In the genomic region with DNA sequence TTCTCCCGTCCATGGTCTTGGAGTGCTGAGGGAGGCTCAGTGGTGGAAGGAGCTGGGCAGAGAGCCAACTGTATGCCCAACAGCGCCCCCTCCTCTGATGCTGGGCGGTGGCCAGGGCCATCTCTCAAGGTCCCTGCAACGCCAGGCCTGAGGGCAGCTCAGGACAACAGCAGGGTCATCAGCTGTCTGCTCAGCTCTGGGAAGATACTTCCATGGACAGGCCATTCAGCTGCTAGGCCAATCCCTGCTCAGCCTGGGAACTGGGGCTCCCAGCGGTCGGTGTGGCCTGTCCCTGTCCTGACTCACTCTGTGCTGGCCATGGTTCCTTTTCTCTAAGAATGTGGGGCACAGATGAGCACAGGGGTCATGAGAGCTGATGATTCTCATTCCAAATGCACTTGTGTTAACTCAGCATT, we compare ENCODE assay signal across 16 cellular contexts.
DNase-seq lines count a peak whose midpoint lies in the region; ATAC-seq and TF ChIP-seq lines count a peak whose summit lies in the region.
"Had no signal": no experiment of that assay in that cellular context is flagged by ENCODE, and none has a peak within 500 bp of the region (broad histone marks: within the 10 kb centered on the region; RNA-seq: fewer than 3 reads in every experiment).

No MANE protein-coding gene starts in this region.

- H2AFZ ChIP-seq in H9 (ENCODE audit: low read length): no peak overlapping the region

- H3K9ac ChIP-seq in H9 (ENCODE audit: extremely low read depth, insufficient read length, low read length): no peak overlapping the region

- no peak for DNase-seq in H9
- peak; percentile 31 for DNase-seq in WERI-Rb-1
- no peak for DNase-seq in left cardiac atrium
- peak; percentile 77 for DNase-seq in retina
- no peak for DNase-seq in activated CD4-positive, alpha-beta T cell treated with anti-CD3 and anti-CD28 coated beads for 48 hours
- DNase-seq in NK-92 (lab: John Stamatoyannopoulos, UW; ENCODE audit: unreplicated experiment): no peak
- DNase-seq: activated B cell treated with CpG ODN at 0.5 μM for 24 hours; activated naive CD8-positive, alpha-beta T cell treated with anti-CD3 and anti-CD28 coated beads, Interleukin-2, amount 10 ng/mL, durations not matched to agents 7 days and 5 days; activated T-cell treated with anti-CD3 and anti-CD28 coated beads for 4 hours; GDM1; kidney glomerular epithelial cell; NCI-H1048; NCI-H2227 treated with DMSO at 0.1 percent for 48 hours; OCI-M1; transverse colon had no signal

- no peak overlapping the region for H2BK15ac ChIP-seq in H9 (ENCODE audit: low read depth, low read length)

- H3K27ac Mint-ChIP-seq in H9: no peak overlapping the region
- no peak overlapping the region for H3K27ac Mint-ChIP-seq in stimulated activated memory B cell treated with anti-CD40 and anti-IgM and Interleukin-4, amounts not matched to agents 10 μg/mL and 1 μg/mL and 100 μg/mL, for 72 hours
- H3K27ac Mint-ChIP-seq: activated B cell treated with CpG ODN at 0.5 μM for 24 hours; activated naive CD8-positive, alpha-beta T cell treated with anti-CD3 and anti-CD28 coated beads, Interleukin-2, amount 10 ng/mL, durations not matched to agents 7 days and 5 days had no signal

- no peak overlapping the region for H3K4ac ChIP-seq in H9 (ENCODE audit: low read depth, low read length)

- H4K5ac ChIP-seq in H9 (ENCODE audit: insufficient read length, low read depth, low read length): no peak overlapping the region

- no peak overlapping the region for H2BK120ac ChIP-seq in H9 (ENCODE audit: low read depth, low read length, poor library complexity, severe bottlenecking)

- H3K79me2 ChIP-seq in H9 (ENCODE audit: insufficient read depth, low read length): no peaks in the 10 kb centered on the region

- no peaks in the 10 kb centered on the region for H3K23me2 ChIP-seq in H9 (ENCODE audit: insufficient read length, low read depth, low read length, poor library complexity, severe bottlenecking)

- TF ChIP-seq CTCF in H9 (conservative IDR thresholded peaks at IDR 0.05) (peak; percentile 41; the same call in 2 of the 3 replicates), WERI-Rb-1 (IDR thresholded peaks at IDR 0.05; ENCODE audit: low read depth, low read length) (peak; percentile 56)

- no peaks in the 10 kb centered on the region for H3K9me3 ChIP-seq in H9 (ENCODE audit: control insufficient read depth, low read depth, low read length)
- no peaks in the 10 kb centered on the region for H3K9me3 ChIP-seq in WERI-Rb-1 (ENCODE audit: severe bottlenecking)
- H3K9me3 ChIP-seq: transverse colon had no signal

- H3K14ac ChIP-seq in H9 (ENCODE audit: insufficient read depth, low read length): no peak overlapping the region

- H3K27ac ChIP-seq in H9 (ENCODE audit: insufficient read length, low read depth, low read length) (no peak overlapping the region), WERI-Rb-1 (no peak overlapping the region)
- H3K27ac ChIP-seq: transverse colon had no signal

- no peak overlapping the region for H2BK20ac ChIP-seq in H9 (ENCODE audit: low read depth, low read length, poor library complexity, severe bottlenecking)

- no peak overlapping the region for H3K23ac ChIP-seq in H9 (ENCODE audit: insufficient read length, low read depth, low read length)

- peaks cover 6 to 8% of the 10 kb centered on the region in 2 experiments for H3K4me1 Mint-ChIP-seq in H9
- H3K4me1 Mint-ChIP-seq in stimulated activated memory B cell treated with anti-CD40 and anti-IgM and Interleukin-4, amounts not matched to agents 10 μg/mL and 1 μg/mL and 100 μg/mL, for 72 hours: peaks cover 5% of the 10 kb centered on the region
- H3K4me1 Mint-ChIP-seq: activated B cell treated with CpG ODN at 0.5 μM for 24 hours had no signal

- peaks cover 4 to 17% (median 4%) of the 10 kb centered on the region in 3 experiments for H3K36me3 Mint-ChIP-seq in H9 (ENCODE audit: insufficient read depth in 1 of 3, low read depth in 3 of 3)
- no peaks in the 10 kb centered on the region for H3K36me3 Mint-ChIP-seq in stimulated activated memory B cell treated with anti-CD40 and anti-IgM and Interleukin-4, amounts not matched to agents 10 μg/mL and 1 μg/mL and 100 μg/mL, for 72 hours
- H3K36me3 Mint-ChIP-seq: activated naive CD8-positive, alpha-beta T cell treated with anti-CD3 and anti-CD28 coated beads, Interleukin-2, amount 10 ng/mL, durations not matched to agents 7 days and 5 days had no signal

- no peak overlapping the region for H3T11ph ChIP-seq in H9 (ENCODE audit: low read length)

- ATAC-seq in left cardiac atrium: peak; percentile 69 to 77
- no peak for ATAC-seq in stimulated activated memory B cell treated with anti-CD40 and anti-IgM and Interleukin-4, amounts not matched to agents 10 μg/mL and 1 μg/mL and 100 μg/mL, for 72 hours

- no peaks in the 10 kb centered on the region for H3K27me3 Mint-ChIP-seq in H9 (ENCODE audit: low read depth)
- H3K27me3 Mint-ChIP-seq in stimulated activated memory B cell treated with anti-CD40 and anti-IgM and Interleukin-4, amounts not matched to agents 10 μg/mL and 1 μg/mL and 100 μg/mL, for 72 hours: peaks cover 9% of the 10 kb centered on the region
- H3K27me3 Mint-ChIP-seq: activated B cell treated with CpG ODN at 0.5 μM for 24 hours had no signal

- H2BK5ac ChIP-seq in H9 (ENCODE audit: insufficient read length, low read length): no peak overlapping the region

- no peak overlapping the region for H3K4me3 ChIP-seq in WERI-Rb-1 (ENCODE audit: low read depth, low read length)
- H3K4me3 ChIP-seq: transverse colon had no signal

- no peaks in the 10 kb centered on the region for H3K9me3 Mint-ChIP-seq in H9
- H3K9me3 Mint-ChIP-seq in stimulated activated memory B cell treated with anti-CD40 and anti-IgM and Interleukin-4, amounts not matched to agents 10 μg/mL and 1 μg/mL and 100 μg/mL, for 72 hours: no peaks in the 10 kb centered on the region
- H3K9me3 Mint-ChIP-seq: activated naive CD8-positive, alpha-beta T cell treated with anti-CD3 and anti-CD28 coated beads, Interleukin-2, amount 10 ng/mL, durations not matched to agents 7 days and 5 days had no signal

- no peak overlapping the region for H2BK12ac ChIP-seq in H9 (ENCODE audit: insufficient read length, low read depth, low read length)

- no peak overlapping the region for H3K4me3 Mint-ChIP-seq in H9
- H3K4me3 Mint-ChIP-seq in stimulated activated memory B cell treated with anti-CD40 and anti-IgM and Interleukin-4, amounts not matched to agents 10 μg/mL and 1 μg/mL and 100 μg/mL, for 72 hours: no peak overlapping the region
- H3K4me3 Mint-ChIP-seq: activated B cell treated with CpG ODN at 0.5 μM for 24 hours; activated naive CD8-positive, alpha-beta T cell treated with anti-CD3 and anti-CD28 coated beads, Interleukin-2, amount 10 ng/mL, durations not matched to agents 7 days and 5 days had no signal

- H4K8ac ChIP-seq in H9 (replicated peaks; ENCODE audit: insufficient read length, low read depth, low read length): no peak overlapping the region

- no CpG with 5 or more reads among the region's 6 CpGs for WGBS in H9 (ENCODE audit: extremely low coverage, insufficient read length, low lambda C conversion rate)

- no peaks in the 10 kb centered on the region for H3K4me1 ChIP-seq in H9 (ENCODE audit: insufficient read depth, low read length)
- H3K4me1 ChIP-seq: transverse colon had no signal

- H2AK5ac ChIP-seq in H9 (ENCODE audit: insufficient read length, low read length): no peak overlapping the region

- H3K79me1 ChIP-seq in H9 (ENCODE audit: insufficient read depth, low read depth, low read length, poor library complexity, severe bottlenecking): no peaks in the 10 kb centered on the region

- H4K20me1 ChIP-seq in H9 (ENCODE audit: control insufficient read depth, insufficient read depth, insufficient read length): no peaks in the 10 kb centered on the region

- intact Hi-C loops in left cardiac atrium (cut with DNase I): no loop called here

- no peaks in the 10 kb centered on the region; the same call in 1 of the 2 replicates for H3K36me3 ChIP-seq in WERI-Rb-1
- H3K36me3 ChIP-seq: transverse colon had no signal

- no peaks in the 10 kb centered on the region for H3K27me3 ChIP-seq in H9 (ENCODE audit: insufficient read depth, low read length)
- H3K27me3 ChIP-seq in WERI-Rb-1 (ENCODE audit: insufficient read depth, low read depth, severe bottlenecking): no peaks in the 10 kb centered on the region
- H3K27me3 ChIP-seq: transverse colon had no signal

- no peak overlapping the region for H3K18ac ChIP-seq in H9 (ENCODE audit: insufficient read length, low read depth, low read length)

- no peak overlapping the region for H4K91ac ChIP-seq in H9 (ENCODE audit: insufficient read length, low read depth, low read length)

- no peak overlapping the region for H3K4me2 ChIP-seq in H9 (ENCODE audit: insufficient read depth, insufficient read length, low read length)

- no peak overlapping the region for H3K56ac ChIP-seq in H9 (ENCODE audit: insufficient read length, low read depth, low read length)

Comparison
In these comparisons a context has a peak if more than half of its experiments do, and no peak if none do; other contexts are left out.
1. DNase-seq: peak in WERI-Rb-1 (single experiment) and retina (single experiment); none in H9 (single experiment), left cardiac atrium (single experiment), activated CD4-positive, alpha-beta T cell treated with anti-CD3 and anti-CD28 coated beads for 48 hours (single experiment) and NK-92 (single experiment).